Comparison of ENCODE assay signal across 1 cellular context in genomic region chr17:43388198-43389021, GRCh38.
TF ChIP-seq lines count a peak whose summit lies in the region.

No MANE protein-coding gene starts in this region.

TF ChIP-seq in K562, 482 proteins besides CTCF, POLR2A, EP300 and RAD21 (continued from another document and continues in another):
- TF ChIP-seq E2F6 (IDR thresholded peaks at IDR 0.05; ENCODE audit: borderline replicate concordance in 1 of 2, extremely low read depth in 1 of 2, insufficient read depth in 1 of 2, insufficient read length in 1 of 2, low read depth in 1 of 2, low read length in 1 of 2, poor library complexity in 1 of 2, severe bottlenecking in 1 of 2) (peak; percentile 26 to 33), ZNF140 (CRISPR knock-in tag; IDR thresholded peaks at IDR 0.05) (no peak), BHLHE40 (IDR thresholded peaks at IDR 0.05; ENCODE audit: low read length) (peak; percentile 61), SAFB2 (IDR thresholded peaks at IDR 0.05; ENCODE audit: borderline replicate concordance, low read depth, low read length, severe bottlenecking) (no peak), ELF4 (CRISPR knock-in tag; IDR thresholded peaks at IDR 0.05) (peak; percentile 65; the same call in 1 of the 2 replicates), THAP12 (CRISPR knock-in tag; IDR thresholded peaks at IDR 0.05) (peak; percentile 58; the same call in 1 of the 2 replicates), SP1 (CRISPR knock-in tag; IDR thresholded peaks at IDR 0.05) (peak; percentile 60), POLR2B (IDR thresholded peaks at IDR 0.05; ENCODE audit: low read depth, partially characterized antibody) (peak; percentile 75), XRCC5 (IDR thresholded peaks at IDR 0.05; ENCODE audit: low read depth, low read length) (peak; percentile 34; the same call in 1 of the 2 replicates), SIN3A (IDR thresholded peaks at IDR 0.05; ENCODE audit: borderline replicate concordance in 2 of 2, control insufficient read depth in 1 of 2, low read depth in 2 of 2, low read length in 2 of 2) (0 out of 4 replicates have a peak, but pooled peaks of 1 of the 2 experiments have one; percentile 12), NONO (IDR thresholded peaks at IDR 0.05; ENCODE audit: low read depth in 2 of 2, low read length in 1 of 2) (peak in 1 of 2 experiments; percentile 63; a peak in 1 of 4 replicates), TAF1 (IDR thresholded peaks at IDR 0.05; ENCODE audit: control insufficient read depth, extremely low read depth, insufficient read depth, low read length, severe bottlenecking) (peak; percentile 80), SPI1 (IDR thresholded peaks at IDR 0.05; ENCODE audit: borderline replicate concordance, low read depth, low read length) (peak; percentile 62), GTF2E2 (tag; IDR thresholded peaks at IDR 0.05) (no peak), GATA2 (CRISPR knock-in tag; IDR thresholded peaks at IDR 0.05) (peak; percentile 78), ZFX (CRISPR knock-in tag; IDR thresholded peaks at IDR 0.05) (peak; percentile 75), MYC (IDR thresholded peaks at IDR 0.05; ENCODE audit: low read depth, low read length) (peak; percentile 42; the same call in 1 of the 2 replicates), MYC (CRISPR knock-in tag; IDR thresholded peaks at IDR 0.05; ENCODE audit: borderline replicate concordance, low read depth) (no peak), ESRRA (IDR thresholded peaks at IDR 0.05; ENCODE audit: borderline replicate concordance, low read depth) (peak; percentile 43; the same call in 1 of the 2 replicates), PTRF (tag; IDR thresholded peaks at IDR 0.05) (no peak), RBM22 (IDR thresholded peaks at IDR 0.05; ENCODE audit: low read depth, low read length, poor library complexity, severe bottlenecking) (no peak), HOXB6 (CRISPR knock-in tag; IDR thresholded peaks at IDR 0.05; ENCODE audit: borderline replicate concordance) (no peak), ATF4 (CRISPR knock-in tag; IDR thresholded peaks at IDR 0.05) (no peak), NRF1 (conservative IDR thresholded peaks at IDR 0.05 in 1 of 2, IDR thresholded peaks at IDR 0.05 in 1 of 2) (peak; percentile 59 to 67), SREBF1 (IDR thresholded peaks at IDR 0.05; ENCODE audit: borderline replicate concordance, low read depth, low read length) (peak; percentile 26; the same call in 1 of the 2 replicates), TBP (optimal IDR thresholded peaks at IDR 0.05; ENCODE audit: low read depth, low read length) (peak; percentile 53), MAZ (CRISPR knock-in tag; conservative IDR thresholded peaks at IDR 0.05 in 1 of 2, IDR thresholded peaks at IDR 0.05 in 1 of 2) (peak in 1 of 2 experiments; percentile 34; a peak in 1 of 4 replicates), ASH1L (IDR thresholded peaks at IDR 0.05; ENCODE audit: borderline replicate concordance, low read depth, partially characterized antibody) (peak; percentile 9), PHF8 (IDR thresholded peaks at IDR 0.05; ENCODE audit: borderline replicate concordance, low read length) (peak; percentile 59; the same call in 1 of the 2 replicates), DPF2 (IDR thresholded peaks at IDR 0.05) (0 out of 2 replicates have a peak, but pooled peaks have one; percentile 26), COPS2 (conservative IDR thresholded peaks at IDR 0.05) (no peak), TCF7 (IDR thresholded peaks at IDR 0.05; ENCODE audit: borderline replicate concordance) (peak; percentile 36; the same call in 1 of the 2 replicates), KDM4B (IDR thresholded peaks at IDR 0.05; ENCODE audit: borderline replicate concordance in 2 of 2, low read depth in 1 of 2) (peak in 1 of 2 experiments; percentile 55; a peak in 1 of 4 replicates), EGR1 (conservative IDR thresholded peaks at IDR 0.05) (peak; percentile 63), BRF1 (IDR thresholded peaks at IDR 0.05; ENCODE audit: borderline replicate concordance, extremely low read depth, insufficient read length) (no peak), ELF2 (CRISPR knock-in tag; IDR thresholded peaks at IDR 0.05) (peak; percentile 80), RNF2 (IDR thresholded peaks at IDR 0.05) (peak; percentile 60; the same call in 1 of the 2 replicates), PRDM10 (IDR thresholded peaks at IDR 0.05; ENCODE audit: partially characterized antibody) (peak; percentile 99), BRD9 (IDR thresholded peaks at IDR 0.05; ENCODE audit: low read depth, partially characterized antibody) (peak; percentile 36), SRF (CRISPR knock-in tag; IDR thresholded peaks at IDR 0.05) (no peak), CEBPB (tag; IDR thresholded peaks at IDR 0.05) (no peak), KDM5B (IDR thresholded peaks at IDR 0.05; ENCODE audit: insufficient replicate concordance, low read depth, low read length) (peak; percentile 54), NFIC (IDR thresholded peaks at IDR 0.05) (peak; percentile 27), MBD2 (IDR thresholded peaks at IDR 0.05; ENCODE audit: borderline replicate concordance, low read depth) (peak; percentile 63; the same call in 1 of the 2 replicates), POLR2G (IDR thresholded peaks at IDR 0.05; ENCODE audit: low read depth, low read length) (peak; percentile 85), NFYB (IDR thresholded peaks at IDR 0.05; ENCODE audit: extremely low read depth, insufficient read length) (no peak), NKRF (IDR thresholded peaks at IDR 0.05; ENCODE audit: borderline replicate concordance) (peak; percentile 32; the same call in 1 of the 2 replicates), RBFOX2 (IDR thresholded peaks at IDR 0.05; ENCODE audit: low read depth, low read length) (peak; percentile 82), ELF1 (tag; IDR thresholded peaks at IDR 0.05) (peak; percentile 93), CBX3 (IDR thresholded peaks at IDR 0.05; ENCODE audit: borderline replicate concordance in 1 of 2, low read length in 2 of 2) (0 out of 3 replicates have a peak, but pooled peaks of 1 of the 2 experiments have one; percentile 10), CBFB (CRISPR knock-in tag; IDR thresholded peaks at IDR 0.05) (no peak), OTX1 (CRISPR knock-in tag; IDR thresholded peaks at IDR 0.05) (0 out of 2 replicates have a peak, but pooled peaks have one; percentile 12), KLF16 (IDR thresholded peaks at IDR 0.05) (peak; percentile 41; the same call in 1 of the 2 replicates), MLLT1 (IDR thresholded peaks at IDR 0.05) (0 out of 4 replicates have a peak, but pooled peaks of 1 of the 2 experiments have one; percentile 21), POLR2AphosphoS5 (IDR thresholded peaks at IDR 0.05; ENCODE audit: control insufficient read depth, insufficient read depth, low read depth, low read length) (no peak; the same call in 1 of the 2 replicates), ZNF589 (CRISPR knock-in tag; IDR thresholded peaks at IDR 0.05; ENCODE audit: low read depth) (peak; percentile 53; the same call in 1 of the 2 replicates), ZNF644 (tag; IDR thresholded peaks at IDR 0.05; ENCODE audit: low read depth) (0 out of 2 replicates have a peak, but pooled peaks have one; percentile 23), LEF1 (IDR thresholded peaks at IDR 0.05) (0 out of 2 replicates have a peak, but pooled peaks have one; percentile 41), HLTF (IDR thresholded peaks at IDR 0.05) (peak; percentile 1; the same call in 1 of the 2 replicates), FIP1L1 (IDR thresholded peaks at IDR 0.05; ENCODE audit: low read depth, low read length, poor library complexity, severe bottlenecking) (no peak), RCOR1 (IDR thresholded peaks at IDR 0.05; ENCODE audit: borderline replicate concordance in 1 of 2, low read depth in 2 of 2, low read length in 2 of 2) (peak in 1 of 2 experiments; percentile 11; a peak in 1 of 4 replicates), NFRKB (IDR thresholded peaks at IDR 0.05; ENCODE audit: low read depth) (peak; percentile 30; the same call in 1 of the 2 replicates), E2F5 (CRISPR knock-in tag; IDR thresholded peaks at IDR 0.05) (peak; percentile 4; the same call in 1 of the 2 replicates), TCF7L2 (IDR thresholded peaks at IDR 0.05; ENCODE audit: low read depth, low read length) (peak; percentile 87)
